ENCODE assay signal across 10 cellular contexts in the genomic region with DNA sequence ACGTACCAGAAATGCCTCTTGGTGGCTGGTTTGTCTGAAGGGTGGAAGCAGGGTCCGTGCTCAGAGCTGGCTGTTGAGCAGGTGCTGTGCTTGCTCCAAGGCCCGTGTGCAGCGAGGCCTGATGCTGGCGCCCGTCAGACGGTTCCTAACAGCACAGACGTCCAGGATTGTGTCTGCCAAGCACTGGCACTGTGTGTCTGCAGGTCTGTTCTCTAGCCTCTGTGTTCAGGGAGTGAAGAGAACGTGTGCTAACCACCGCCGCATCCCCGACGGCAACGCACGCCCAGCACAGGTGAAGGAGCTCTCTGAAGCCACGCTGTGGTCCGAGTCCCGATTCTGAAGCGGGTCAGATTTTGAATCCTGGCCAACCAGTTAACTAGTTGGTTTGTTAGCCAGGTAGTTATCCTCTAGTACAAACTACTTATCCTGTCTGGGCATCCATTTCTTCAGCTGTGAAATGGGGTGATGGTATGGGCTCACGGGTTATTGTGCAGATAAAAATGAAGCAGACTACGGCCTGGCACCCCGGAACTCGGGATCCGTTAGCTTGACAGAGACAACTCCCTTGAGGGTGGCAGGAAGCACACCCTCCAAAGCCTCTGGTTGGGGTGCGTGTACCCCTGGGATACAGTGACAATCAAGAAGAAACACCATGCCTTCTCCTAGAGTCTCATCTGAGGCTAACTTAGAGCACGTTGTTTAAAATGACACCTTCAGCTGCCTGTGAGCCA. TPM values are rescaled to one million over a fixed set of nuclear protein-coding genes. Genes with fewer than 3 reads are reported as not detected.
A peak's percentile ranks its signal among the peaks of the same experiment; 100 is the strongest.
DNase-seq lines count a peak whose midpoint lies in the region; ATAC-seq and TF ChIP-seq lines count a peak whose summit lies in the region.
"Had no signal": no experiment of that assay in that cellular context is flagged by ENCODE, and none has a peak within 500 bp of the region (broad histone marks: within the 10 kb centered on the region; RNA-seq: fewer than 3 reads in every experiment).

No MANE protein-coding gene starts in this region.

- H3K36me3 ChIP-seq in gastroesophageal sphincter (peaks cover 0 to 40% of the 10 kb centered on the region in 2 donors), sigmoid colon (peaks cover 7 to 38% (median 24%) of the 10 kb centered on the region in 4 donors)

- intact Hi-C loops in activated CD4-positive, alpha-beta T cell treated with anti-CD3 and anti-CD28 coated beads, Interleukin-2, amount 10 ng/mL, durations not matched to agents 24 days and 14 days (cut with micrococcal nuclease): loop anchor here (1.0 kb wide), 1 partner anchor 101 kb away; no protein-coding TSS in a partner anchor
- intact Hi-C loops in sigmoid colon (cut with DNase I) (loop anchor here (1.0 to 5.0 kb wide), 2 partner anchors 101 to 332 kb away; no protein-coding TSS in a partner anchor), left colon (cut with DNase I, micrococcal nuclease) (loop anchor here (5.0 to 10.0 kb wide), 3 partner anchors 95 to 115 kb away; no protein-coding TSS in a partner anchor)

- H3K27me3 Mint-ChIP-seq in activated CD4-positive, alpha-beta T cell treated with anti-CD3 and anti-CD28 coated beads, Interleukin-2, amount 10 ng/mL, durations not matched to agents 24 days and 14 days: peaks cover 2% of the 10 kb centered on the region
- H3K27me3 Mint-ChIP-seq in T-helper 17 cell: peaks cover 7% of the 10 kb centered on the region

- 0 to 90% methylated on average over 1 to 3 of the region's 26 CpGs for WGBS in gastroesophageal sphincter (ENCODE audit: low coverage in 1 of 2), 2 donors
- WGBS in sigmoid colon, 2 donors: 83 to 87% methylated on average over 26 of the region's 26 CpGs

- H3K27ac ChIP-seq in gastroesophageal sphincter (peak overlapping the region in 3 of 4 donors; percentile 31 to 49 (median 44)), sigmoid colon (peak overlapping the region in 3 of 4 donors; percentile 29 to 71 (median 44))

- peak overlapping the region in 1 of 2 donors; percentile 5 for H3K4me3 ChIP-seq in gastroesophageal sphincter
- peak overlapping the region in 1 of 4 donors; percentile 3 for H3K4me3 ChIP-seq in sigmoid colon

- no peak overlapping the region for H3K27ac Mint-ChIP-seq in activated CD4-positive, alpha-beta T cell treated with anti-CD3 and anti-CD28 coated beads, Interleukin-2, amount 10 ng/mL, durations not matched to agents 24 days and 14 days
- peak overlapping the region; percentile 72 for H3K27ac Mint-ChIP-seq in T-helper 17 cell

- H3K9me3 Mint-ChIP-seq in activated CD4-positive, alpha-beta T cell treated with anti-CD3 and anti-CD28 coated beads, Interleukin-2, amount 10 ng/mL, durations not matched to agents 24 days and 14 days: no peaks in the 10 kb centered on the region

- H3K27me3 ChIP-seq in gastroesophageal sphincter (no peaks in the 10 kb centered on the region), sigmoid colon (no peaks in the 10 kb centered on the region)

- peaks cover 11% of the 10 kb centered on the region for H3K4me1 Mint-ChIP-seq in activated CD4-positive, alpha-beta T cell treated with anti-CD3 and anti-CD28 coated beads, Interleukin-2, amount 10 ng/mL, durations not matched to agents 24 days and 14 days
- peaks cover 5% of the 10 kb centered on the region for H3K4me1 Mint-ChIP-seq in T-helper 17 cell

- H3K36me3 Mint-ChIP-seq in activated CD4-positive, alpha-beta T cell treated with anti-CD3 and anti-CD28 coated beads, Interleukin-2, amount 10 ng/mL, durations not matched to agents 24 days and 14 days (ENCODE audit: low read depth): peaks cover 15% of the 10 kb centered on the region
- peaks cover 2% of the 10 kb centered on the region for H3K36me3 Mint-ChIP-seq in T-helper 17 cell (ENCODE audit: low read depth)

- H3K9me3 ChIP-seq in T-helper 17 cell (ENCODE audit: control insufficient read depth, low read length, poor library complexity, severe bottlenecking) (no peaks in the 10 kb centered on the region), gastroesophageal sphincter (no peaks in the 10 kb centered on the region), sigmoid colon (no peaks in the 10 kb centered on the region)

- peak overlapping the region; percentile 75 for H3K4me3 Mint-ChIP-seq in activated CD4-positive, alpha-beta T cell treated with anti-CD3 and anti-CD28 coated beads, Interleukin-2, amount 10 ng/mL, durations not matched to agents 24 days and 14 days
- peak overlapping the region; percentile 84 for H3K4me3 Mint-ChIP-seq in T-helper 17 cell

- ATAC-seq in T-helper 17 cell: no peak
- no peak for ATAC-seq in gastroesophageal sphincter
- no peak for ATAC-seq in left colon

- TF ChIP-seq CTCF in gastroesophageal sphincter (IDR thresholded peaks at IDR 0.05) (no peak), sigmoid colon (IDR thresholded peaks at IDR 0.05) (no peak)

- TF ChIP-seq EP300 in gastroesophageal sphincter (IDR thresholded peaks at IDR 0.05): no peak
- no peak for TF ChIP-seq EP300 in sigmoid colon (IDR thresholded peaks at IDR 0.05)

- H3K4me1 ChIP-seq in gastroesophageal sphincter (peaks cover 0 to 17% (median 0%) of the 10 kb centered on the region in 3 donors), sigmoid colon (peaks cover 0 to 16% (median 8%) of the 10 kb centered on the region in 4 donors)

- DNase-seq in activated CD4-positive, alpha-beta T cell treated with anti-CD3 and anti-CD28 coated beads, Interleukin-2, amount 10 ng/mL, durations not matched to agents 24 days and 14 days: no peak
- DNase-seq in activated CD4-positive, alpha-beta T cell treated with anti-CD3 and anti-CD28 coated beads, Interleukin-2, amount 50 U/mL, for 48 hours: no peak
- DNase-seq in T-helper 17 cell (no peak), sigmoid colon (no peak), inferior parietal cortex (ENCODE audit: extremely low spot score) (no peak), GF-D8 (lab: John Stamatoyannopoulos, UW) (no peak), left colon (no peak)

- TF ChIP-seq POLR2A in gastroesophageal sphincter (IDR thresholded peaks at IDR 0.05) (no peak), sigmoid colon (IDR thresholded peaks at IDR 0.05) (no peak)

RNA-seq across cellular contexts. Expression of a gene that starts 18.6 kb away (rescaled TPM):
- 0.12 and 0.19 TPM in 2 replicates for total RNA-seq in activated CD4-positive, alpha-beta T cell treated with anti-CD3 and anti-CD28 coated beads, Interleukin-2, amount 10 ng/mL, durations not matched to agents 24 days and 14 days
- total RNA-seq in T-helper 17 cell (1 to 10 TPM in 1 of 2 donors, not detected in 1; 1.0 TPM), gastroesophageal sphincter (1 to 10 TPM; 1.6 to 5.4 (median 2.3) TPM), sigmoid colon (1 to 10 TPM in 2 of 4 donors, under 1 TPM in 2; 0.68 to 4.6 (median 2.0) TPM), left colon (under 1 TPM; 0.22 to 0.24 TPM)
- 1 to 10 TPM in 2 of 3 donors, under 1 TPM in 1; 0.58 to 1.2 (median 1.2) TPM for polyA plus RNA-seq in sigmoid colon

RNA-seq across cellular contexts. Expression of a gene that starts 32.6 kb away (rescaled TPM):
- not detected in 2 replicates for total RNA-seq in activated CD4-positive, alpha-beta T cell treated with anti-CD3 and anti-CD28 coated beads, Interleukin-2, amount 10 ng/mL, durations not matched to agents 24 days and 14 days
- total RNA-seq in T-helper 17 cell (under 1 TPM in 1 of 2 donors, not detected in 1; 0.86 TPM), gastroesophageal sphincter (not detected), sigmoid colon (not detected), left colon (not detected)
- not detected for polyA plus RNA-seq in sigmoid colon
- total RNA-seq: dermis microvascular lymphatic vessel endothelial cell, renal cortical epithelial cell had no signal
